8 cellular contexts compared by ENCODE assay signal in genomic region chr10:60732240-60733188, GRCh38. TPM values are rescaled to one million over a fixed set of nuclear protein-coding genes. Genes with fewer than 3 reads are reported as not detected.
DNase-seq lines count a peak whose midpoint lies in the region; ATAC-seq lines count a peak whose summit lies in the region.

No MANE protein-coding gene starts in this region.

- no peaks in the 10 kb centered on the region for H3K36me3 ChIP-seq in effector memory CD4-positive, alpha-beta T cell (ENCODE audit: control insufficient read depth, insufficient read depth, low read length)

- peak; percentile 34 for DNase-seq in activated CD4-positive, CD25-positive, alpha-beta regulatory T cell treated with anti-CD3 and anti-CD28 coated beads, Interleukin-2, amount 50 U/mL, for 72 hours
- no peak for DNase-seq in activated CD4-positive, CD25-positive, alpha-beta regulatory T cell (lab: John Stamatoyannopoulos, UW)
- DNase-seq in T-helper 22 cell (ENCODE audit: low read depth) (peak; percentile 38), NCI-H1694 (lab: John Stamatoyannopoulos, UW) (no peak)
- peak; percentile 24 to 34 (median 33) for DNase-seq in effector memory CD4-positive, alpha-beta T cell
- DNase-seq in naive thymus-derived CD8-positive, alpha-beta T cell = peak in 8 of 10 donors; percentile 7 to 42 (median 26)

- peaks cover 12% of the 10 kb centered on the region for H3K4me1 ChIP-seq in effector memory CD4-positive, alpha-beta T cell (ENCODE audit: control insufficient read depth, insufficient read depth, low read length, poor library complexity, severe bottlenecking)

- H3K36me3 Mint-ChIP-seq in naive thymus-derived CD8-positive, alpha-beta T cell = no peaks in the 10 kb centered on the region

- H3K9me3 Mint-ChIP-seq in naive thymus-derived CD8-positive, alpha-beta T cell = no peaks in the 10 kb centered on the region

- no peaks in the 10 kb centered on the region for H3K27me3 ChIP-seq in effector memory CD4-positive, alpha-beta T cell (replicated peaks; ENCODE audit: control insufficient read depth, insufficient read depth, low read length, poor library complexity, severe bottlenecking)

- ATAC-seq in HG03135 (IDR thresholded peaks at IDR 0.05; ENCODE audit: unreplicated experiment) (peak; percentile 22), HG03457 (IDR thresholded peaks at IDR 0.05; ENCODE audit: unreplicated experiment) (no peak)
- ATAC-seq in naive thymus-derived CD8-positive, alpha-beta T cell = peak; percentile 34 to 55

- POLR2A ChIA-PET in naive thymus-derived CD8-positive, alpha-beta T cell (lab: Charles Lee) = no interaction called here

- H3K9me3 ChIP-seq in effector memory CD4-positive, alpha-beta T cell (ENCODE audit: control insufficient read depth, low read length) = no peaks in the 10 kb centered on the region

- H3K27ac Mint-ChIP-seq in naive thymus-derived CD8-positive, alpha-beta T cell = peak overlapping the region; percentile 24 to 95 (median 72)

- H3K4me3 Mint-ChIP-seq in naive thymus-derived CD8-positive, alpha-beta T cell = peak overlapping the region; percentile 79 to 97 (median 90)

- peaks cover 18 to 44% (median 34%) of the 10 kb centered on the region in 4 donors for H3K4me1 Mint-ChIP-seq in naive thymus-derived CD8-positive, alpha-beta T cell

- H3K4me3 ChIP-seq in effector memory CD4-positive, alpha-beta T cell (ENCODE audit: insufficient read depth, low read depth, low read length, poor library complexity, severe bottlenecking) = peak overlapping the region; percentile 96

- H3K27ac ChIP-seq in effector memory CD4-positive, alpha-beta T cell (ENCODE audit: insufficient read depth, low read length, poor library complexity, severe bottlenecking) = peak overlapping the region; percentile 92

- H3K27me3 Mint-ChIP-seq in naive thymus-derived CD8-positive, alpha-beta T cell = peaks cover 0 to 19% (median 9%) of the 10 kb centered on the region in 5 donors

RNA-seq across cellular contexts. Expression of gene CDK1, which starts 45.8 kb away (rescaled TPM):
- total RNA-seq in naive thymus-derived CD8-positive, alpha-beta T cell = under 1 TPM; 0.22 to 0.73 TPM
- polyA plus RNA-seq in naive thymus-derived CD8-positive, alpha-beta T cell = under 1 TPM in 2 of 3 donors, not detected in 1; 0.31 to 0.56 TPM

Comparison
In these comparisons a context has a peak if more than half of its experiments do, and no peak if none do; other contexts are left out.
1. DNase-seq: peak in activated CD4-positive, CD25-positive, alpha-beta regulatory T cell treated with anti-CD3 and anti-CD28 coated beads, Interleukin-2, amount 50 U/mL, for 72 hours (single experiment), T-helper 22 cell (single experiment), effector memory CD4-positive, alpha-beta T cell (3 of 3) and naive thymus-derived CD8-positive, alpha-beta T cell (8 of 10); none in activated CD4-positive, CD25-positive, alpha-beta regulatory T cell (0 of 4) and NCI-H1694 (single experiment).